9 cellular contexts compared by ENCODE assay signal in genomic region chr15:68383161-68384074, GRCh38. TPM values are rescaled to one million over a fixed set of nuclear protein-coding genes. Genes with fewer than 3 reads are reported as not detected.
DNase-seq lines count a peak whose midpoint lies in the region; ATAC-seq and TF ChIP-seq lines count a peak whose summit lies in the region.
"Had no signal": no experiment of that assay in that cellular context is flagged by ENCODE, and none has a peak within 500 bp of the region (broad histone marks: within the 10 kb centered on the region; RNA-seq: fewer than 3 reads in every experiment).

No MANE protein-coding gene starts in this region.

- peaks cover 5% of the 10 kb centered on the region; the same call in 1 of the 2 replicates for H3K9me3 Mint-ChIP-seq in WTC11
- no peaks in the 10 kb centered on the region for H3K9me3 Mint-ChIP-seq in endothelial cell (ENCODE audit: unreplicated experiment)
- peaks cover 4% of the 10 kb centered on the region for H3K9me3 Mint-ChIP-seq in mesothelial cell of epicardium
- H3K9me3 Mint-ChIP-seq: stimulated activated naive CD8-positive, alpha-beta T cell treated with anti-CD3 and anti-CD28 coated beads, Interleukin-15, Interleukin-2, amounts not matched to agents 100 ng/mL and 50 ng/mL, for 24 hours had no signal

- H3K27me3 Mint-ChIP-seq in WTC11 (ENCODE audit: low read depth) = peaks cover 2% of the 10 kb centered on the region; the same call in 1 of the 2 replicates
- H3K27me3 Mint-ChIP-seq in endothelial cell (ENCODE audit: unreplicated experiment) = peaks cover 3% of the 10 kb centered on the region
- H3K27me3 Mint-ChIP-seq in mesothelial cell of epicardium (ENCODE audit: low read depth) = peaks cover 4% of the 10 kb centered on the region
- H3K27me3 Mint-ChIP-seq: stimulated activated naive CD8-positive, alpha-beta T cell treated with anti-CD3 and anti-CD28 coated beads, Interleukin-15, Interleukin-2, amounts not matched to agents 100 ng/mL and 50 ng/mL, for 24 hours had no signal

- no peaks in the 10 kb centered on the region for H3K36me3 ChIP-seq in vagina

- H3K4me1 Mint-ChIP-seq in WTC11 (no peaks in the 10 kb centered on the region), endothelial cell (ENCODE audit: unreplicated experiment) (peaks cover 12% of the 10 kb centered on the region), mesothelial cell of epicardium (peaks cover 5% of the 10 kb centered on the region)

- intact Hi-C loops in vagina (cut with DNase I) = no loop called here

- H3K27me3 ChIP-seq in vagina = no peaks in the 10 kb centered on the region

- H3K4me3 ChIP-seq in vagina = no peak overlapping the region

- peak; percentile 71 for ATAC-seq in WTC11
- ATAC-seq in GM18519 (IDR thresholded peaks at IDR 0.05; ENCODE audit: low FRiP score, unreplicated experiment) = no peak

- no peaks in the 10 kb centered on the region for H3K9me3 ChIP-seq in vagina

- H3K27ac Mint-ChIP-seq in WTC11 = no peak overlapping the region
- no peak overlapping the region for H3K27ac Mint-ChIP-seq in endothelial cell (ENCODE audit: unreplicated experiment)
- H3K27ac Mint-ChIP-seq in mesothelial cell of epicardium = no peak overlapping the region
- H3K27ac Mint-ChIP-seq: stimulated activated naive CD8-positive, alpha-beta T cell treated with anti-CD3 and anti-CD28 coated beads, Interleukin-15, Interleukin-2, amounts not matched to agents 100 ng/mL and 50 ng/mL, for 24 hours had no signal

- TF ChIP-seq POLR2A in vagina (IDR thresholded peaks at IDR 0.05) = no peak

- CTCF ChIA-PET in WTC11 (lab: Charles Lee) = interaction anchor here (0.6 to 3.1 kb wide), 6 partner anchors 13 to 154 kb away, joined by 3 to 9 read pairs (median 4); no protein-coding TSS in a partner anchor

- peak overlapping the region; percentile 78 for H3K27ac ChIP-seq in vagina

- DNase-seq in NCI-H524 (lab: John Stamatoyannopoulos, UW) (peak; percentile 10 to 56), NCI-H524 treated with DMSO at 0.1 percent for 48 hours (lab: John Stamatoyannopoulos, UW) (no peak), LoVo (ENCODE audit: low spot score) (peak; percentile 48), WTC11 (ENCODE audit: low spot score) (peak; percentile 11), endothelial cell (ENCODE audit: low spot score) (peak; percentile 36), mesothelial cell of epicardium (ENCODE audit: low spot score in 2 of 2, unreplicated experiment in 2 of 2) (no peak), vagina (ENCODE audit: extremely low spot score in 2 of 2) (no peak)

- H3K4me3 Mint-ChIP-seq in WTC11 (no peak overlapping the region), endothelial cell (ENCODE audit: unreplicated experiment) (no peak overlapping the region), mesothelial cell of epicardium (no peak overlapping the region)
- H3K4me3 Mint-ChIP-seq: stimulated activated naive CD8-positive, alpha-beta T cell treated with anti-CD3 and anti-CD28 coated beads, Interleukin-15, Interleukin-2, amounts not matched to agents 100 ng/mL and 50 ng/mL, for 24 hours had no signal

- POLR2A ChIA-PET in WTC11 (lab: Charles Lee) = interaction anchor here (0.6 kb wide), 1 partner anchor 575 kb away, joined by 3 read pairs; no protein-coding TSS in a partner anchor

- peaks cover 25% of the 10 kb centered on the region for H3K4me1 ChIP-seq in vagina

- H3K36me3 Mint-ChIP-seq in WTC11 (no peaks in the 10 kb centered on the region), endothelial cell (ENCODE audit: low read depth, unreplicated experiment) (no peaks in the 10 kb centered on the region), mesothelial cell of epicardium (no peaks in the 10 kb centered on the region)

- TF ChIP-seq CTCF in WTC11 (IDR thresholded peaks at IDR 0.05) (peak; percentile 42; the same call in 1 of the 2 replicates), endothelial cell (IDR thresholded peaks at IDR 0.05; ENCODE audit: unreplicated experiment) (peak; percentile 74), mesothelial cell of epicardium (IDR thresholded peaks at IDR 0.05; ENCODE audit: unreplicated experiment) (peak; percentile 54), vagina (IDR thresholded peaks at IDR 0.05) (peak; percentile 13 to 69 (median 50))

TF ChIP-seq in WTC11, 78 proteins besides CTCF, POLR2A, EP300 and RAD21 (continues in another document):
- TF ChIP-seq ZNF317 (CRISPR knock-in tag; IDR thresholded peaks at IDR 0.05; ENCODE audit: borderline replicate concordance, low read depth) = no peak
- no peak for TF ChIP-seq AFF4 (CRISPR knock-in tag; IDR thresholded peaks at IDR 0.05; ENCODE audit: borderline replicate concordance)
- TF ChIP-seq, protein P1, sequence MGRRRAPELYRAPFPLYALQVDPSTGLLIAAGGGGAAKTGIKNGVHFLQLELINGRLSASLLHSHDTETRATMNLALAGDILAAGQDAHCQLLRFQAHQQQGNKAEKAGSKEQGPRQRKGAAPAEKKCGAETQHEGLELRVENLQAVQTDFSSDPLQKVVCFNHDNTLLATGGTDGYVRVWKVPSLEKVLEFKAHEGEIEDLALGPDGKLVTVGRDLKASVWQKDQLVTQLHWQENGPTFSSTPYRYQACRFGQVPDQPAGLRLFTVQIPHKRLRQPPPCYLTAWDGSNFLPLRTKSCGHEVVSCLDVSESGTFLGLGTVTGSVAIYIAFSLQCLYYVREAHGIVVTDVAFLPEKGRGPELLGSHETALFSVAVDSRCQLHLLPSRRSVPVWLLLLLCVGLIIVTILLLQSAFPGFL (CRISPR knock-in tag; IDR thresholded peaks at IDR 0.05; ENCODE audit: borderline replicate concordance) = no peak
- TF ChIP-seq ZNF263 (CRISPR knock-in tag; IDR thresholded peaks at IDR 0.05; ENCODE audit: low read depth) = no peak
- no peak for TF ChIP-seq NR2C2 (CRISPR knock-in tag; IDR thresholded peaks at IDR 0.05)
- no peak for TF ChIP-seq FOXK1 (CRISPR knock-in tag; IDR thresholded peaks at IDR 0.05)
- TF ChIP-seq, protein P2, sequence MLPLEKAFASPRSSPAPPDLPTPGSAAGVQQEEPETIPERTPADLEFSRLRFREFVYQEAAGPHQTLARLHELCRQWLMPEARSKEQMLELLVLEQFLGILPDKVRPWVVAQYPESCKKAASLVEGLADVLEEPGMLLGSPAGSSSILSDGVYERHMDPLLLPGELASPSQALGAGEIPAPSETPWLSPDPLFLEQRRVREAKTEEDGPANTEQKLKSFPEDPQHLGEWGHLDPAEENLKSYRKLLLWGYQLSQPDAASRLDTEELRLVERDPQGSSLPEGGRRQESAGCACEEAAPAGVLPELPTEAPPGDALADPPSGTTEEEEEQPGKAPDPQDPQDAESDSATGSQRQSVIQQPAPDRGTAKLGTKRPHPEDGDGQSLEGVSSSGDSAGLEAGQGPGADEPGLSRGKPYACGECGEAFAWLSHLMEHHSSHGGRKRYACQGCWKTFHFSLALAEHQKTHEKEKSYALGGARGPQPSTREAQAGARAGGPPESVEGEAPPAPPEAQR (CRISPR knock-in tag; IDR thresholded peaks at IDR 0.05) = no peak
- TF ChIP-seq NFYB (CRISPR knock-in tag; conservative IDR thresholded peaks at IDR 0.05; ENCODE audit: low read depth) = no peak
- no peak for TF ChIP-seq USF1 (CRISPR knock-in tag; IDR thresholded peaks at IDR 0.05)
- no peak for TF ChIP-seq HMGA2 (CRISPR knock-in tag; IDR thresholded peaks at IDR 0.05)
- TF ChIP-seq PRRX2 (CRISPR knock-in tag; IDR thresholded peaks at IDR 0.05) = no peak

RNA-seq across cellular contexts. Expression of gene ITGA11, which starts 48.5 kb away (rescaled TPM):
- total RNA-seq in WTC11 (2021) (0.11 to 0.60 TPM (median 0.15 TPM) in 3 replicates), endothelial cell (ENCODE audit: unreplicated experiment) (0.28 TPM), mesothelial cell of epicardium (2.3 to 3.5 TPM (median 2.7 TPM) in 3 replicates), vagina (15.5 TPM)

Comparison
In these comparisons a context has a peak if more than half of its experiments do, and no peak if none do; other contexts are left out.
1. DNase-seq: peak in NCI-H524 (2 of 2), LoVo (single experiment), WTC11 (single experiment) and endothelial cell (single experiment); none in NCI-H524 treated with DMSO at 0.1 percent for 48 hours (single experiment), mesothelial cell of epicardium (0 of 2) and vagina (0 of 2).
2. Peak in every context shown above with its lines, with median percentiles within 50 percentile points of each other: CTCF ChIP-seq.